ENCODE assay signal across 8 cellular contexts in the genomic region with DNA sequence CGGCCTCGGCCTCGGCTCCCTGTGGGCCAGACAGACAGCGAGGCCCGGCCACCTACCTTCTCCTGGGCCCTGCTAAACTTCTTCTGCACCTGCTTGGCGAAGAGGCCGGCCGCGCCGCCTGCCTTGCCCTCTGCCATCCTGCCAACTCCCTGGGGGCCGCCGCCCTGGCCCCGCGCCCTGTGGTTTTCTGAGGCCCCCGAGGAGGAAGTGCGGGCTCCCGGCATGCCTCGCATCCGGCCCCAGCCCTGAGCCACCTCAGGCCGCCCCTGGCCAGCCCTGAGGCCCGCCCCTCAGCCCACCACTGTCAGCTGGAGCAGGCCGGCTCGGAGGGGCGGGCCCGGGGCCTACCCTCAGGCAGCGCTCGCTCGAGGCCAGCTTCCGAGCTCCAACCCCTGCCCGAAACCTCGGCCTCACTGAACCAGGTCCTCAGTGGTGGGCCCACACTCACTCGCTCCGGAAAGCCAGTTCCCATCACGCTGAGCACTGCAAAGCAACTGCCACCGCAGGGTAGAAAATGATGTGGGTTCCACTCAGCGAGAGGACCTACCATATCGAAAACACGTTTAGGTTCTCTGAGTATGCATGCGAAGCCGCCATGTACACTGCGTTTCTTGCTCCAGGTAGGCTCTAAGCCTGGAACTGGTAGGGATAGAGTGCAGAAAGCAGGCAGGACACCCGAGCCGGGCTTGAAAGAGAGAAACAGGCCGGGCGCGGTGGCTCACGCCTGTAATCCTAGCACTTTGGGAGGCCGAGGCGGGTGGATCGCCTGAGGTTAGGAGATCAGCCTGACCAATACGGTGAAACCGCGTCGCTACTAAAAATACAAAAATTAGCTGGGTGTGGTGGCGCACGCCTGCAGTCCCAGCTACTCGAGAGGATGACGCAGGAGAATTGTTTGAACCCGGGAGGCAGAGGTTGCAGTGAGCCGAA. TPM values are rescaled to one million over a fixed set of nuclear protein-coding genes. Genes with fewer than 3 reads are reported as not detected.
DNase-seq lines count a peak whose midpoint lies in the region; ATAC-seq and TF ChIP-seq lines count a peak whose summit lies in the region.

A gene (minus strand): TSS at position 209 of the 930 bp plus-strand sequence. CDS start 72 bp downstream, at position 137.

- peak; percentile 49 for ATAC-seq in GM19395 (IDR thresholded peaks at IDR 0.05; ENCODE audit: unreplicated experiment)
- peak; percentile 50 for ATAC-seq in HG03571 (IDR thresholded peaks at IDR 0.05; ENCODE audit: unreplicated experiment)
- peak; percentile 73 for ATAC-seq in activated CD8-positive, alpha-beta T cell treated with anti-CD3 and anti-CD28 coated beads, Interleukin-2, amount 10 ng/mL, durations not matched to agents 7 days and 5 days

- CTCF ChIA-PET in activated CD8-positive, alpha-beta T cell treated with anti-CD3 and anti-CD28 coated beads, Interleukin-2, amount 10 ng/mL, durations not matched to agents 7 days and 5 days (lab: Charles Lee) = interaction anchor here (1.0 to 8.3 kb wide), 4 partner anchors 16 to 277 kb away, joined by 3 to 86 read pairs (median 17); a partner anchor contains a TSS

- DNase-seq in activated CD8-positive, alpha-beta T cell treated with anti-CD3 and anti-CD28 coated beads, Interleukin-2, amount 10 ng/mL, durations not matched to agents 7 days and 5 days = peak; percentile 88
- DNase-seq in cardiac septum (ENCODE audit: low spot score) = peak; percentile 84
- peak; percentile 42 for DNase-seq in stimulated activated CD8-positive, alpha-beta memory T cell treated with anti-CD3 and anti-CD28 coated beads, Interleukin-12 subunit alpha, Interleukin-12 subunit beta, amount 100 ng/mL, for 1 hour (ENCODE audit: low read depth)
- DNase-seq in NCI-H69 (lab: John Stamatoyannopoulos, UW) = no peak
- no peak for DNase-seq in HFFc6
- DNase-seq in NCI-H2227 treated with DMSO at 0.1 percent for 48 hours (lab: John Stamatoyannopoulos, UW) = no peak

- H3K4me3 Mint-ChIP-seq in activated CD8-positive, alpha-beta T cell treated with anti-CD3 and anti-CD28 coated beads, Interleukin-2, amount 10 ng/mL, durations not matched to agents 7 days and 5 days = peak within 1 kb of the TSS; percentile 99
- H3K4me3 Mint-ChIP-seq in HFFc6 = no peak within 1 kb of the TSS

- no peaks in the 10 kb centered on the region for H3K9me3 Mint-ChIP-seq in activated CD8-positive, alpha-beta T cell treated with anti-CD3 and anti-CD28 coated beads, Interleukin-2, amount 10 ng/mL, durations not matched to agents 7 days and 5 days (ENCODE audit: insufficient read depth)
- no peaks in the 10 kb centered on the region for H3K9me3 Mint-ChIP-seq in HFFc6

- peaks cover 39% of the 10 kb centered on the region for H3K36me3 Mint-ChIP-seq in activated CD8-positive, alpha-beta T cell treated with anti-CD3 and anti-CD28 coated beads, Interleukin-2, amount 10 ng/mL, durations not matched to agents 7 days and 5 days (ENCODE audit: low read depth)
- H3K36me3 Mint-ChIP-seq in HFFc6 (ENCODE audit: low read depth) = no peaks in the 10 kb centered on the region

- intact Hi-C loops in cardiac septum (cut with DNase I) = no loop called here

- H3K4me1 Mint-ChIP-seq in activated CD8-positive, alpha-beta T cell treated with anti-CD3 and anti-CD28 coated beads, Interleukin-2, amount 10 ng/mL, durations not matched to agents 7 days and 5 days (ENCODE audit: low read depth) = peaks cover 82% of the 10 kb centered on the region
- H3K4me1 Mint-ChIP-seq in HFFc6 (ENCODE audit: low read depth) = peaks cover 31% of the 10 kb centered on the region

- POLR2A ChIA-PET in activated CD8-positive, alpha-beta T cell treated with anti-CD3 and anti-CD28 coated beads, Interleukin-2, amount 10 ng/mL, durations not matched to agents 7 days and 5 days (lab: Charles Lee) = interaction anchor here (0.6 to 1.9 kb wide), 13 partner anchors 8 to 581 kb away, joined by 3 to 8 read pairs (median 3); a partner anchor contains a TSS

- no peak for TF ChIP-seq CTCF in HFFc6 (IDR thresholded peaks at IDR 0.05)

- H3K27ac Mint-ChIP-seq in activated CD8-positive, alpha-beta T cell treated with anti-CD3 and anti-CD28 coated beads, Interleukin-2, amount 10 ng/mL, durations not matched to agents 7 days and 5 days = peak within 1 kb of the TSS; percentile 100
- no peak within 1 kb of the TSS for H3K27ac Mint-ChIP-seq in HFFc6

- H3K27me3 Mint-ChIP-seq in activated CD8-positive, alpha-beta T cell treated with anti-CD3 and anti-CD28 coated beads, Interleukin-2, amount 10 ng/mL, durations not matched to agents 7 days and 5 days (ENCODE audit: low read depth) = no peaks in the 10 kb centered on the region
- H3K27me3 Mint-ChIP-seq in HFFc6 (ENCODE audit: insufficient read depth) = peaks cover 6% of the 10 kb centered on the region

RNA-seq across cellular contexts. Expression of the gene that starts here (rescaled TPM):
- 100 to 1,000 TPM; 158 to 161 TPM for total RNA-seq in activated CD8-positive, alpha-beta T cell treated with anti-CD3 and anti-CD28 coated beads, Interleukin-2, amount 10 ng/mL, durations not matched to agents 7 days and 5 days
- 2.4 TPM for total RNA-seq in cardiac septum
- not detected for total RNA-seq in HFFc6 (2021; fragmentation: NEBNext Ultra II Directional; extraction: Animal tissue kit (Norgen Biotek cat#: 25700))

Comparison
In these comparisons a context has a peak if more than half of its experiments do, and no peak if none do; other contexts are left out.
1. RNA of the gene that starts here (total RNA-seq): 158 to 161 TPM in activated CD8-positive, alpha-beta T cell treated with anti-CD3 and anti-CD28 coated beads, Interleukin-2, amount 10 ng/mL, durations not matched to agents 7 days and 5 days; 2.4 TPM in cardiac septum (single experiment) and not detected in HFFc6; every median in the first group is over 10 times any median in the second.
2. DNase-seq: peak in activated CD8-positive, alpha-beta T cell treated with anti-CD3 and anti-CD28 coated beads, Interleukin-2, amount 10 ng/mL, durations not matched to agents 7 days and 5 days (single experiment), cardiac septum (single experiment) and stimulated activated CD8-positive, alpha-beta memory T cell treated with anti-CD3 and anti-CD28 coated beads, Interleukin-12 subunit alpha, Interleukin-12 subunit beta, amount 100 ng/mL, for 1 hour (single experiment); none in NCI-H69 (single experiment), HFFc6 (single experiment) and NCI-H2227 treated with DMSO at 0.1 percent for 48 hours (single experiment).
3. Peak in every context shown above with its lines, with median percentiles within 50 percentile points of each other: ATAC-seq.